ENCODE assay signal across 24 cellular contexts in genomic region chr4:92064574-92064973, GRCh38.
"Had no signal": no experiment of that assay in that cellular context is flagged by ENCODE, and none has a peak within 500 bp of the region (broad histone marks: within the 10 kb centered on the region; RNA-seq: fewer than 3 reads in every experiment).

No MANE protein-coding gene starts in this region.

- DNase-seq: NCI-H1092 treated with DMSO at 0.1 percent for 48 hours; NCI-H1436; NCI-H187; NCI-H2029; NCI-H2081 treated with DMSO at 0.1 percent for 48 hours; NCI-H2171; NCI-H226; NCI-H446; NCI-H510A; NCI-H524 treated with DMSO at 0.1 percent for 48 hours; NCI-H69; NCI-H774; NK-92 treated with Interleukin-12 subunit alpha and Interleukin-12 subunit beta, amount 100 ng/mL, for 24 hours; PC-3; SHP77 had no signal

- H3K4me1 ChIP-seq: SJSA1 had no signal

- H3K4me3 Mint-ChIP-seq: IgD-negative memory B cell had no signal

- H3K27me3 Mint-ChIP-seq: IgD-negative memory B cell had no signal

- H3K27me3 ChIP-seq: SJSA1 had no signal

- H3K36me3 ChIP-seq: SJSA1 had no signal

- ATAC-seq: K562, Panc1, PC-3 had no signal

- H3K4me2 ChIP-seq: KMS-11 had no signal

- H3K9ac ChIP-seq: KMS-11 had no signal

- H3K9me3 ChIP-seq: SJSA1 had no signal

- H3K4me3 ChIP-seq: K562, SJSA1, SK-N-MC had no signal

- FAIRE-seq: HTR-8/SVneo, K562 had no signal

- H3K27ac ChIP-seq: HL-60, KMS-11, RWPE1, SJSA1, SK-N-MC had no signal
